In the genomic region with DNA sequence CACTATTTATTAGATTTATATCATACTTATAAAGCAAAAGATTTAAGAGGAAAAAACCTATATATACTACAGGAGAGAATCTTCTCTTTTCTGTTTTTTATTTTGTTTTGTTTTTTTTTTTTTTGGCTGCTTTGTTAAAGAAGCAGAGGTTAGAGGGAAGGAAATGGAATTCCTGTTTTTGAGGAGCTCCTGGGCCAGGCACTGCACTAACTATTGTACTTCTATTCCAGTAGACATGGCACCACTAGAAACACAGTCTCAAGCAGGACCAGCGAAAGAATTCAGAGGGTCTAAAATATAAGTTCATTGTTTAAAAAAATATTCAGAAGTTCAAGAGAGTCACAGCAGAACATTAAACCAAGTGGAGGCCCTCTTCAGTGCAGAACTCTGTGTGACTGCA, we compare ENCODE assay signal across 19 cellular contexts. TPM values are rescaled to one million over a fixed set of nuclear protein-coding genes. Genes with fewer than 3 reads are reported as not detected.
DNase-seq lines count a peak whose midpoint lies in the region; ATAC-seq and TF ChIP-seq lines count a peak whose summit lies in the region.
"Had no signal": no experiment of that assay in that cellular context is flagged by ENCODE, and none has a peak within 500 bp of the region (broad histone marks: within the 10 kb centered on the region; RNA-seq: fewer than 3 reads in every experiment).

No MANE protein-coding gene starts in this region.

- H3K9me3 Mint-ChIP-seq in nephron, result no peaks in the 10 kb centered on the region

- peak overlapping the region; percentile 84 for H3K27ac ChIP-seq in left ventricle myocardium inferior (replicated peaks)
- H3K27ac ChIP-seq in hepatocyte, result no peak overlapping the region
- H3K27ac ChIP-seq in uterus, result peak overlapping the region; percentile 60 to 82

- peaks cover 47% of the 10 kb centered on the region for H3K4me1 ChIP-seq in left ventricle myocardium inferior
- peaks cover 29% of the 10 kb centered on the region for H3K4me1 ChIP-seq in hepatocyte (ENCODE audit: insufficient read depth)
- peaks cover 0 to 4% of the 10 kb centered on the region in 2 donors for H3K4me1 ChIP-seq in uterus

- no peaks in the 10 kb centered on the region for H3K27me3 Mint-ChIP-seq in nephron (ENCODE audit: low read depth)
- H3K27me3 Mint-ChIP-seq: B cell had no signal

- H3K27ac Mint-ChIP-seq in nephron, result peak overlapping the region in 2 of 3 experiments; percentile 62 to 82

- H4K20me1 ChIP-seq in hepatocyte (ENCODE audit: insufficient read depth, poor library complexity, severe bottlenecking), result no peaks in the 10 kb centered on the region

- H3K4me3 Mint-ChIP-seq in nephron, result no peak overlapping the region
- H3K4me3 Mint-ChIP-seq: B cell had no signal

- H3K4me2 ChIP-seq in hepatocyte, result peak overlapping the region; percentile 38

- no peak for TF ChIP-seq POLR2A in uterus (IDR thresholded peaks at IDR 0.05)

- ATAC-seq in Right ventricle myocardium superior (ENCODE audit: poor library complexity), result no peak
- ATAC-seq: HCT116 had no signal

- no peaks in the 10 kb centered on the region for H3K9me2 ChIP-seq in hepatocyte (replicated peaks; ENCODE audit: insufficient read depth)

- no peaks in the 10 kb centered on the region for H3K9me3 ChIP-seq in left ventricle myocardium inferior (replicated peaks)
- H3K9me3 ChIP-seq in hepatocyte (ENCODE audit: low read depth), result no peaks in the 10 kb centered on the region
- no peaks in the 10 kb centered on the region for H3K9me3 ChIP-seq in uterus

- DNase-seq in left ventricle myocardium inferior (no peak), Right ventricle myocardium superior (no peak), hepatocyte (ENCODE audit: low spot score) (no peak), uterus (no peak), DMS53 (lab: John Stamatoyannopoulos, UW) (no peak), NCI-H1092 (lab: John Stamatoyannopoulos, UW) (no peak)
- DNase-seq in stimulated activated CD4-positive, alpha-beta T cell treated with anti-CD3 and anti-CD28 coated beads, Interleukin-4, amount 100 ng/mL, for 24 hours, result no peak
- DNase-seq: EL, GF-D8, Kasumi-1, NCI-H1417, NCI-H1694 treated with DMSO at 0.1 percent for 48 hours, NCI-H2081 treated with DMSO at 0.1 percent for 48 hours, NCI-H2171 treated with DMSO at 0.1 percent for 48 hours, NCI-H526, SHP77 had no signal

- 96% methylated on average over 1 of the region's 1 CpG for WGBS in hepatocyte (ENCODE audit: low lambda C conversion rate, missing lambda C conversion rate)

- intact Hi-C loops in left ventricle myocardium inferior (cut with micrococcal nuclease) (no loop called here), Right ventricle myocardium superior (cut with DNase I) (no loop called here), uterus (cut with DNase I; ENCODE audit: low total_unique reads) (no loop called here)

- H3K36me3 ChIP-seq in left ventricle myocardium inferior (no peaks in the 10 kb centered on the region), hepatocyte (replicated peaks; ENCODE audit: insufficient read depth, low read depth) (no peaks in the 10 kb centered on the region), uterus (no peaks in the 10 kb centered on the region)

- TF ChIP-seq CTCF in left ventricle myocardium inferior (IDR thresholded peaks at IDR 0.05; ENCODE audit: borderline replicate concordance), result no peak
- TF ChIP-seq CTCF in hepatocyte (IDR thresholded peaks at IDR 0.05; ENCODE audit: poor library complexity), result no peak
- TF ChIP-seq CTCF in nephron (IDR thresholded peaks at IDR 0.05; ENCODE audit: unreplicated experiment in 3 of 3), result no peak
- TF ChIP-seq CTCF in uterus (IDR thresholded peaks at IDR 0.05), result no peak

- H3K36me3 Mint-ChIP-seq in nephron (ENCODE audit: low read depth), result peaks cover 3% of the 10 kb centered on the region

- H3K79me2 ChIP-seq in hepatocyte, result no peaks in the 10 kb centered on the region

- H3K27me3 ChIP-seq in left ventricle myocardium inferior (ENCODE audit: low read depth) (no peaks in the 10 kb centered on the region), hepatocyte (no peaks in the 10 kb centered on the region), uterus (no peaks in the 10 kb centered on the region)

- H3K4me3 ChIP-seq in left ventricle myocardium inferior (no peak overlapping the region), hepatocyte (no peak overlapping the region), uterus (no peak overlapping the region)

- peaks cover 61% of the 10 kb centered on the region for H3K4me1 Mint-ChIP-seq in nephron

- no peak overlapping the region for H2AFZ ChIP-seq in hepatocyte

RNA-seq across cellular contexts. Expression of a gene that starts 54.7 kb away (rescaled TPM):
- total RNA-seq in left ventricle myocardium inferior (67.9 TPM), Right ventricle myocardium superior (49.4 TPM), hepatocyte (255 and 256 TPM in 2 replicates), uterus (100 to 1,000 TPM; 334 to 604 (median 452) TPM)
- 416 and 420 TPM in 2 replicates for polyA plus RNA-seq in hepatocyte
